12 cellular contexts compared by ENCODE assay signal in genomic region chr3:195208631-195209030, GRCh38.
DNase-seq lines count a peak whose midpoint lies in the region; ATAC-seq and TF ChIP-seq lines count a peak whose summit lies in the region.
"Had no signal": no experiment of that assay in that cellular context is flagged by ENCODE, and none has a peak within 500 bp of the region (broad histone marks: within the 10 kb centered on the region; RNA-seq: fewer than 3 reads in every experiment).

No MANE protein-coding gene starts in this region.

- DNase-seq in activated effector memory CD4-positive, alpha-beta T cell treated with anti-CD3 and anti-CD28 coated beads, Interleukin-2, amount 50 U/mL, for 16 hours = peak; percentile 30
- no peak for DNase-seq in activated effector memory CD4-positive, alpha-beta T cell treated with Interleukin-2 at 50 U/mL for 16 hours
- DNase-seq in neural crest cell (ENCODE audit: low read depth, low spot score) = no peak
- peak; percentile 50 for DNase-seq in type B pancreatic cell (ENCODE audit: extremely low spot score, unreplicated experiment)
- no peak for DNase-seq in foreskin melanocyte
- DNase-seq in A172 (ENCODE audit: low spot score) = no peak
- DNase-seq: activated CD4-positive, alpha-beta T cell treated with anti-CD3 and anti-CD28 coated beads, Interleukin-2, amount 50 U/mL, for 1 hour; naive B cell; NCI-H1105 had no signal

- TF ChIP-seq CTCF in neural crest cell (conservative IDR thresholded peaks at IDR 0.05) = no peak
- TF ChIP-seq CTCF in type B pancreatic cell (conservative IDR thresholded peaks at IDR 0.05) = no peak

- peak overlapping the region; percentile 81 for H3K27ac Mint-ChIP-seq in neural crest cell (ENCODE audit: unreplicated experiment)
- no peak overlapping the region for H3K27ac Mint-ChIP-seq in type B pancreatic cell

- H3K27me3 Mint-ChIP-seq in neural crest cell (ENCODE audit: low read depth) = no peaks in the 10 kb centered on the region
- no peaks in the 10 kb centered on the region for H3K27me3 Mint-ChIP-seq in type B pancreatic cell
- H3K27me3 Mint-ChIP-seq: naive B cell had no signal

- H3K36me3 Mint-ChIP-seq in neural crest cell (ENCODE audit: low read depth) (peaks cover 7% of the 10 kb centered on the region), type B pancreatic cell (peaks cover 9% of the 10 kb centered on the region)
- H3K36me3 Mint-ChIP-seq: activated naive CD4-positive, alpha-beta T cell treated with anti-CD3 and anti-CD28 coated beads, Interleukin-2, amount 50 U/mL, for 72 hours had no signal

- H3K4me3 Mint-ChIP-seq in neural crest cell (no peak overlapping the region), type B pancreatic cell (peak overlapping the region; percentile 3)

- peaks cover 55% of the 10 kb centered on the region for H3K4me1 Mint-ChIP-seq in neural crest cell
- H3K4me1 Mint-ChIP-seq in type B pancreatic cell (ENCODE audit: unreplicated experiment) = peaks cover 38% of the 10 kb centered on the region

- peak overlapping the region; percentile 13 for H3K27ac ChIP-seq in cingulate gyrus (ENCODE audit: low read depth, low read length)

- peaks cover 4% of the 10 kb centered on the region for H3K9me3 Mint-ChIP-seq in neural crest cell
- H3K9me3 Mint-ChIP-seq in type B pancreatic cell = peaks cover 4% of the 10 kb centered on the region

- no peak for ATAC-seq in HG03460 (IDR thresholded peaks at IDR 0.05; ENCODE audit: unreplicated experiment)

Comparison
In these comparisons a context has a peak if more than half of its experiments do, and no peak if none do; other contexts are left out.
1. DNase-seq: peak in activated effector memory CD4-positive, alpha-beta T cell treated with anti-CD3 and anti-CD28 coated beads, Interleukin-2, amount 50 U/mL, for 16 hours (single experiment) and type B pancreatic cell (single experiment); none in activated effector memory CD4-positive, alpha-beta T cell treated with Interleukin-2 at 50 U/mL for 16 hours (single experiment), neural crest cell (single experiment), foreskin melanocyte (single experiment) and A172 (single experiment).